In genomic region chr7:157904211-157904865, GRCh38 we compare ENCODE assay signal across 21 cellular contexts.
"Had no signal": no experiment of that assay in that cellular context is flagged by ENCODE, and none has a peak within 500 bp of the region (broad histone marks: within the 10 kb centered on the region; RNA-seq: fewer than 3 reads in every experiment).

No MANE protein-coding gene starts in this region.

- DNase-seq: activated CD8-positive, alpha-beta T cell treated with anti-CD3 and anti-CD28 coated beads, Interleukin-2, amount 10 ng/mL, durations not matched to agents 7 days and 5 days; activated naive CD4-positive, alpha-beta T cell; activated naive CD8-positive, alpha-beta T cell treated with anti-CD3 and anti-CD28 coated beads, Interleukin-2, amount 10 ng/mL, durations not matched to agents 7 days and 5 days; amniotic stem cell; effector CD4-positive, alpha-beta T cell; erythroblast; foreskin fibroblast; kidney glomerular epithelial cell; pancreas; stimulated activated CD4-positive, alpha-beta T cell treated with anti-CD3 and anti-CD28 coated beads, Interleukin-1b, Interleukin-23, amount 100 ng/mL, for 48 hours; T1000 had no signal

- H3K27ac Mint-ChIP-seq: activated CD8-positive, alpha-beta T cell treated with anti-CD3 and anti-CD28 coated beads, Interleukin-2, amount 10 ng/mL, durations not matched to agents 7 days and 5 days; activated naive CD8-positive, alpha-beta T cell treated with anti-CD3 and anti-CD28 coated beads, Interleukin-2, amount 10 ng/mL, durations not matched to agents 7 days and 5 days; activated T-helper 1 cell treated with anti-CD3 and anti-CD28 coated beads, Interleukin-12 subunit alpha, Interleukin-12 subunit beta, Interleukin-2, Interleukin-4 antibody, amounts not matched to agents 30 ng/mL and 10 ng/mL and 1 ng/mL, durations not matched to agents 14 hours and 24 hours and 36 hours; natural killer cell treated with Interleukin-12 subunit alpha and Interleukin-12 subunit beta and Interleukin-15 and Interleukin-18, amount 100 ng/mL, for 72 hours; stimulated activated naive CD8-positive, alpha-beta T cell treated with anti-CD3 and anti-CD28 coated beads, Interleukin-15, Interleukin-2, amounts not matched to agents 100 ng/mL and 50 ng/mL, for 24 hours; T-helper 1 cell treated with Interleukin-12 subunit alpha and Interleukin-12 subunit beta and Interleukin-4 antibody, amounts not matched to agents 30 μg/mL and 1 μg/mL, for 36 hours; WTC11 had no signal

- H3K4me3 ChIP-seq: left lung, lung, pancreas, right lobe of liver, skin epidermis, tibial artery had no signal

- H3K4me1 ChIP-seq: left lung, pancreas, right lobe of liver, tibial artery had no signal

- H3K4me3 Mint-ChIP-seq: activated CD8-positive, alpha-beta T cell treated with anti-CD3 and anti-CD28 coated beads, Interleukin-2, amount 10 ng/mL, durations not matched to agents 7 days and 5 days; activated naive CD8-positive, alpha-beta T cell treated with anti-CD3 and anti-CD28 coated beads, Interleukin-2, amount 10 ng/mL, durations not matched to agents 7 days and 5 days; activated T-helper 1 cell treated with anti-CD3 and anti-CD28 coated beads, Interleukin-12 subunit alpha, Interleukin-12 subunit beta, Interleukin-2, Interleukin-4 antibody, amounts not matched to agents 30 ng/mL and 10 ng/mL and 1 ng/mL, durations not matched to agents 14 hours and 24 hours and 36 hours; natural killer cell treated with Interleukin-12 subunit alpha and Interleukin-12 subunit beta and Interleukin-15 and Interleukin-18, amount 100 ng/mL, for 72 hours; stimulated activated naive CD8-positive, alpha-beta T cell treated with anti-CD3 and anti-CD28 coated beads, Interleukin-15, Interleukin-2, amounts not matched to agents 100 ng/mL and 50 ng/mL, for 24 hours; T-helper 1 cell treated with Interleukin-12 subunit alpha and Interleukin-12 subunit beta and Interleukin-4 antibody, amounts not matched to agents 30 μg/mL and 1 μg/mL, for 36 hours; WTC11 had no signal

- H3K9me3 ChIP-seq: left lung, pancreas, right lobe of liver, tibial artery had no signal

- H3K36me3 Mint-ChIP-seq: activated naive CD8-positive, alpha-beta T cell treated with anti-CD3 and anti-CD28 coated beads, Interleukin-2, amount 10 ng/mL, durations not matched to agents 7 days and 5 days; natural killer cell treated with Interleukin-12 subunit alpha and Interleukin-12 subunit beta and Interleukin-15 and Interleukin-18, amount 100 ng/mL, for 72 hours had no signal

- H3K4me1 Mint-ChIP-seq: activated naive CD8-positive, alpha-beta T cell treated with anti-CD3 and anti-CD28 coated beads, Interleukin-2, amount 10 ng/mL, durations not matched to agents 7 days and 5 days had no signal

- H3K27me3 Mint-ChIP-seq: stimulated activated naive CD8-positive, alpha-beta T cell treated with anti-CD3 and anti-CD28 coated beads, Interleukin-15, Interleukin-2, amounts not matched to agents 100 ng/mL and 50 ng/mL, for 24 hours had no signal

- ATAC-seq: activated CD8-positive, alpha-beta T cell treated with anti-CD3 and anti-CD28 coated beads, Interleukin-2, amount 10 ng/mL, durations not matched to agents 7 days and 5 days; left lung; natural killer cell treated with Interleukin-12 subunit alpha and Interleukin-12 subunit beta and Interleukin-15 and Interleukin-18, amount 100 ng/mL, for 72 hours; pancreas; right lobe of liver; WTC11 had no signal

- H3K9me3 Mint-ChIP-seq: activated naive CD8-positive, alpha-beta T cell treated with anti-CD3 and anti-CD28 coated beads, Interleukin-2, amount 10 ng/mL, durations not matched to agents 7 days and 5 days; activated T-helper 1 cell treated with anti-CD3 and anti-CD28 coated beads, Interleukin-12 subunit alpha, Interleukin-12 subunit beta, Interleukin-2, Interleukin-4 antibody, amounts not matched to agents 30 ng/mL and 10 ng/mL and 1 ng/mL, durations not matched to agents 14 hours and 24 hours and 36 hours; natural killer cell treated with Interleukin-12 subunit alpha and Interleukin-12 subunit beta and Interleukin-15 and Interleukin-18, amount 100 ng/mL, for 72 hours; stimulated activated naive CD8-positive, alpha-beta T cell treated with anti-CD3 and anti-CD28 coated beads, Interleukin-15, Interleukin-2, amounts not matched to agents 100 ng/mL and 50 ng/mL, for 24 hours; T-helper 1 cell treated with Interleukin-12 subunit alpha and Interleukin-12 subunit beta and Interleukin-4 antibody, amounts not matched to agents 30 μg/mL and 1 μg/mL, for 36 hours had no signal

- H3K36me3 ChIP-seq: left lung, pancreas, right lobe of liver, tibial artery had no signal

- H3K27ac ChIP-seq: left lung, pancreas, right lobe of liver, skin epidermis, tibial artery had no signal

- H3K27me3 ChIP-seq: pancreas, right lobe of liver, tibial artery had no signal
